Comparison of ENCODE assay signal across 9 cellular contexts in the genomic region with DNA sequence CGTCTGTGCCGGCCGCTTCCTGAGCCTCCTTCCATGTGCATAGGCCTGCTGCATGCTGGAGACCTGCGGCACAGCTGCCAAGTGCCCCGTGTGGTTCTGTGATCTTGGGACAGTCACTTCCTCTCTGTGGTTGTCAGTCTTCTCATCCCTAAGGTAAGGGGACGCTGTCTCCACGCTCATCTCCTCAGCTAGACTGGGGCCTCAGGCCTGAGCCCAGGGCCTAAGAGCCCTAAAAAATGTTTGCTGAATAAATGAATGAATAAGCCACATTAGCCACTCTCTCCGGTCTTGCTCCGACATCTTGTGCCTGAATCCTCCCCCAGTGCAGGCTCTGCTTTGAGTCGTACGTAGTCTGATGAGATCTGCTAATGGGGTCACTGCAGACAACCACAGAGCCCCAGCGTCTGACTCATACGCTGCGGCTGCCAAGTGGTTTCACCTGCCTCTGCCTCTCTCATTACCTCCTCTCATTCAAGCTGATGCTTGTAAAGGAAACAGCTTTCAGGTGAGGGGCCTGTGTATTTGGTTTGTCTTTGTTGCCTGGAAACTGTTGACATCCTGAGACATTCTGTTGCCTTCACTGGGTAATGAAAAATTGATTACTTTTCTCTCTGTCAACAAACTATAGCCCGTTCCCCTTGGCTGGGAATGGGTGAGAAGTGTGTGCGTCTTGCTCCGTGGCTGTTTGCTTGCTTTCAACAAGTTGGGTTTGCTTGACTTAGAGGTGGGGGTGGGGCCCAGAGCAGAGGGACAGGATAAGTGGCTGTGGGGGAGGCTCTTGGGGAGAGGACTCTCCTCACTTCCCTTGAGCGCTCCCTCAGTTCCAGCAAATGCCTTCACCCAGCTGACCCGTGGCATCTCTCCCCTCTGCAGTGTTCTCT. TPM values are rescaled to one million over a fixed set of nuclear protein-coding genes. Genes with fewer than 3 reads are reported as not detected.
A peak's percentile ranks its signal among the peaks of the same experiment; 100 is the strongest.
DNase-seq lines count a peak whose midpoint lies in the region; ATAC-seq, FAIRE-seq and TF ChIP-seq lines count a peak whose summit lies in the region.
"Had no signal": no experiment of that assay in that cellular context is flagged by ENCODE, and none has a peak within 500 bp of the region (broad histone marks: within the 10 kb centered on the region; RNA-seq: fewer than 3 reads in every experiment).

No MANE protein-coding gene starts in this region.

- H3K9me1 ChIP-seq in keratinocyte (ENCODE audit: control insufficient read depth, extremely low read depth, insufficient read depth, low read length): no peaks in the 10 kb centered on the region

- DNase-seq in NOMO-1 treated with DMSO at 0.1 percent for 48 hours (lab: John Stamatoyannopoulos, UW; ENCODE audit: unreplicated experiment): peak; percentile 21
- no peak for DNase-seq in NOMO-1 treated with dmso at 0.1 percent for 144 hours (lab: John Stamatoyannopoulos, UW; ENCODE audit: unreplicated experiment)
- DNase-seq in keratinocyte (ENCODE audit: low read depth, low spot score): no peak
- DNase-seq in stimulated activated CD4-positive, alpha-beta T cell treated with anti-CD3 and anti-CD28 coated beads, TNF-alpha, amount 100 ng/mL, for 4 hours (ENCODE audit: low read depth in 3 of 3): peak; percentile 42 to 76 (median 66)
- DNase-seq in NCI-H1048 (lab: John Stamatoyannopoulos, UW): no peak

- no peak for TF ChIP-seq CTCF in keratinocyte (optimal IDR thresholded peaks at IDR 0.05 in 1 of 3, IDR thresholded peaks at IDR 0.05 in 1 of 3, conservative IDR thresholded peaks at IDR 0.05 in 1 of 3; ENCODE audit: extremely low read depth in 1 of 3, insufficient read depth in 2 of 3, low read length in 3 of 3)

- no peaks in the 10 kb centered on the region for H3K27me3 Mint-ChIP-seq in activated T-helper 17 cell treated with anti-CD3 and anti-CD28 coated beads, Interleukin-2, amount 50 U/mL, for 72 hours

- H3K4me2 ChIP-seq in keratinocyte (ENCODE audit: control insufficient read depth, extremely low read depth, insufficient read depth, low read depth, low read length): peak overlapping the region; percentile 29

- H2AFZ ChIP-seq in keratinocyte (ENCODE audit: control insufficient read depth, low read length): no peak overlapping the region

- no peak overlapping the region for H3K4me3 ChIP-seq in keratinocyte (ENCODE audit: control insufficient read depth in 2 of 3, extremely low read depth in 1 of 3, insufficient read depth in 2 of 3, low read depth in 1 of 3, low read length in 3 of 3)

- H4K20me1 ChIP-seq in keratinocyte (ENCODE audit: control insufficient read depth, extremely low read depth, insufficient read depth, low read length): no peaks in the 10 kb centered on the region

- H3K4me1 ChIP-seq in keratinocyte (ENCODE audit: control insufficient read depth, extremely low read depth, insufficient read depth, low read length): peaks cover 26% of the 10 kb centered on the region

- no peaks in the 10 kb centered on the region for H3K27me3 ChIP-seq in keratinocyte (ENCODE audit: control insufficient read depth, extremely low read depth, insufficient read depth, low read length)

- peak overlapping the region; percentile 58 for H3K9ac ChIP-seq in keratinocyte (ENCODE audit: control insufficient read depth, extremely low read depth, insufficient read depth, low read length)

- peak overlapping the region; percentile 74 for H3K4me3 Mint-ChIP-seq in activated T-helper 17 cell treated with anti-CD3 and anti-CD28 coated beads, Interleukin-2, amount 50 U/mL, for 72 hours

- no peaks in the 10 kb centered on the region for H3K9me3 Mint-ChIP-seq in activated T-helper 17 cell treated with anti-CD3 and anti-CD28 coated beads, Interleukin-2, amount 50 U/mL, for 72 hours

- peak overlapping the region; percentile 69 for H3K27ac ChIP-seq in keratinocyte (ENCODE audit: control insufficient read depth, insufficient read depth, low read length)

- FAIRE-seq in keratinocyte (lab: Jason Lieb, UNC): peak; percentile 97
- FAIRE-seq: A204.1 had no signal

- H3K36me3 ChIP-seq in keratinocyte (ENCODE audit: control insufficient read depth in 2 of 2, extremely low read depth in 1 of 2, insufficient read depth in 2 of 2, low read length in 2 of 2): no peaks in the 10 kb centered on the region

- dilution Hi-C loops in keratinocyte (cut with MboI; ENCODE audit: extremely low pct_ligation_motif_present, low sequenced_read_pairs): no loop called here

- no peaks in the 10 kb centered on the region for H3K9me3 ChIP-seq in keratinocyte (ENCODE audit: control insufficient read depth, low read depth, low read length)

- H3K36me3 Mint-ChIP-seq in activated T-helper 17 cell treated with anti-CD3 and anti-CD28 coated beads, Interleukin-2, amount 50 U/mL, for 72 hours (ENCODE audit: low read depth): no peaks in the 10 kb centered on the region

- ATAC-seq in activated T-helper 17 cell treated with anti-CD3 and anti-CD28 coated beads, Interleukin-2, amount 50 U/mL, for 72 hours (replicated peaks): peak; percentile 96
- ATAC-seq in HG03342 (IDR thresholded peaks at IDR 0.05; ENCODE audit: unreplicated experiment): no peak

- peak overlapping the region; percentile 87 for H3K27ac Mint-ChIP-seq in activated T-helper 17 cell treated with anti-CD3 and anti-CD28 coated beads, Interleukin-2, amount 50 U/mL, for 72 hours

- no peaks in the 10 kb centered on the region for H3K79me2 ChIP-seq in keratinocyte (ENCODE audit: control insufficient read depth, insufficient read depth, low read length)

- peaks cover 15% of the 10 kb centered on the region for H3K4me1 Mint-ChIP-seq in activated T-helper 17 cell treated with anti-CD3 and anti-CD28 coated beads, Interleukin-2, amount 50 U/mL, for 72 hours

TF ChIP-seq in PFSK-1, 5 proteins besides CTCF, POLR2A, EP300 and RAD21:
- no peak for TF ChIP-seq POLR2AphosphoS5 (IDR thresholded peaks at IDR 0.05; ENCODE audit: low read depth, low read length)
- TF ChIP-seq, protein P1, sequence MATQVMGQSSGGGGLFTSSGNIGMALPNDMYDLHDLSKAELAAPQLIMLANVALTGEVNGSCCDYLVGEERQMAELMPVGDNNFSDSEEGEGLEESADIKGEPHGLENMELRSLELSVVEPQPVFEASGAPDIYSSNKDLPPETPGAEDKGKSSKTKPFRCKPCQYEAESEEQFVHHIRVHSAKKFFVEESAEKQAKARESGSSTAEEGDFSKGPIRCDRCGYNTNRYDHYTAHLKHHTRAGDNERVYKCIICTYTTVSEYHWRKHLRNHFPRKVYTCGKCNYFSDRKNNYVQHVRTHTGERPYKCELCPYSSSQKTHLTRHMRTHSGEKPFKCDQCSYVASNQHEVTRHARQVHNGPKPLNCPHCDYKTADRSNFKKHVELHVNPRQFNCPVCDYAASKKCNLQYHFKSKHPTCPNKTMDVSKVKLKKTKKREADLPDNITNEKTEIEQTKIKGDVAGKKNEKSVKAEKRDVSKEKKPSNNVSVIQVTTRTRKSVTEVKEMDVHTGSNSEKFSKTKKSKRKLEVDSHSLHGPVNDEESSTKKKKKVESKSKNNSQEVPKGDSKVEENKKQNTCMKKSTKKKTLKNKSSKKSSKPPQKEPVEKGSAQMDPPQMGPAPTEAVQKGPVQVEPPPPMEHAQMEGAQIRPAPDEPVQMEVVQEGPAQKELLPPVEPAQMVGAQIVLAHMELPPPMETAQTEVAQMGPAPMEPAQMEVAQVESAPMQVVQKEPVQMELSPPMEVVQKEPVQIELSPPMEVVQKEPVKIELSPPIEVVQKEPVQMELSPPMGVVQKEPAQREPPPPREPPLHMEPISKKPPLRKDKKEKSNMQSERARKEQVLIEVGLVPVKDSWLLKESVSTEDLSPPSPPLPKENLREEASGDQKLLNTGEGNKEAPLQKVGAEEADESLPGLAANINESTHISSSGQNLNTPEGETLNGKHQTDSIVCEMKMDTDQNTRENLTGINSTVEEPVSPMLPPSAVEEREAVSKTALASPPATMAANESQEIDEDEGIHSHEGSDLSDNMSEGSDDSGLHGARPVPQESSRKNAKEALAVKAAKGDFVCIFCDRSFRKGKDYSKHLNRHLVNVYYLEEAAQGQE (IDR thresholded peaks at IDR 0.05; ENCODE audit: insufficient read depth in 1 of 2, low read depth in 2 of 2, low read length in 2 of 2): no peak
- TF ChIP-seq SIN3A (IDR thresholded peaks at IDR 0.05; ENCODE audit: borderline replicate concordance, insufficient read depth, low read length): no peak
- TF ChIP-seq TAF1 (IDR thresholded peaks at IDR 0.05; ENCODE audit: borderline replicate concordance, insufficient read depth, low read length): no peak
- peak; percentile 18 for TF ChIP-seq FOXP2 (optimal IDR thresholded peaks at IDR 0.05; ENCODE audit: borderline replicate concordance, extremely low read depth, extremely low read length, insufficient read depth)

RNA-seq across cellular contexts. Expression of a gene that starts 15.9 kb away (rescaled TPM):
- 17,592 TPM for polyA plus RNA-seq in PFSK-1 (2012; ENCODE audit: insufficient read length, low read depth)
- 1,000 to 10,000 TPM; 1,985 to 2,291 TPM for total RNA-seq in activated T-helper 17 cell treated with anti-CD3 and anti-CD28 coated beads, Interleukin-2, amount 50 U/mL, for 72 hours
- 755 to 1,540 TPM (median 871 TPM) in 3 replicates for polyA plus RNA-seq in keratinocyte
- 595 TPM for polyA plus RNA-seq in keratinocyte (2011; ENCODE audit: low read depth)
- 677 and 1,303 TPM in 2 replicates for polyA plus RNA-seq in keratinocyte (2011; cell fraction: cytosol; rRNA removed)
- 236 and 257 TPM in 2 replicates for polyA plus RNA-seq in keratinocyte (2011; cell fraction: nucleus; rRNA removed)
- polyA plus RNA-seq in keratinocyte (2012; ENCODE audit: low replicate concordance): 2,151 and 2,215 TPM in 2 replicates
- 397 to 557 TPM (median 450 TPM) in 3 replicates for polyA minus RNA-seq in keratinocyte
- 4,077 TPM for polyA minus RNA-seq in keratinocyte (2011; cell fraction: cytosol; rRNA and poly(A)+ RNA removed)
- polyA minus RNA-seq in keratinocyte (2011; cell fraction: nucleus; rRNA and poly(A)+ RNA removed): 159 and 165 TPM in 2 replicates

RNA-seq across cellular contexts. Expression of a gene that starts 54.3 kb away (rescaled TPM):
- polyA plus RNA-seq in PFSK-1 (2012; ENCODE audit: insufficient read length, low read depth): 19.2 TPM
- total RNA-seq in activated T-helper 17 cell treated with anti-CD3 and anti-CD28 coated beads, Interleukin-2, amount 50 U/mL, for 72 hours: 10 to 100 TPM; 51.3 to 54.5 TPM
- 8.3 to 28.8 TPM (median 28.2 TPM) in 3 replicates for polyA plus RNA-seq in keratinocyte
- 4.1 TPM for polyA plus RNA-seq in keratinocyte (2011; ENCODE audit: low read depth)
- 8.5 and 9.4 TPM in 2 replicates for polyA plus RNA-seq in keratinocyte (2011; cell fraction: cytosol; rRNA removed)
- 19.7 and 27.7 TPM in 2 replicates for polyA plus RNA-seq in keratinocyte (2011; cell fraction: nucleus; rRNA removed)
- 1.4 and 20.5 TPM in 2 replicates for polyA plus RNA-seq in keratinocyte (2012; ENCODE audit: low replicate concordance)
- 3.5 to 29.8 TPM (median 12.2 TPM) in 3 replicates for polyA minus RNA-seq in keratinocyte
- 4.8 TPM for polyA minus RNA-seq in keratinocyte (2011; cell fraction: cytosol; rRNA and poly(A)+ RNA removed)
- 5.2 and 13.7 TPM in 2 replicates for polyA minus RNA-seq in keratinocyte (2011; cell fraction: nucleus; rRNA and poly(A)+ RNA removed)

Comparison
In these comparisons a context has a peak if more than half of its experiments do, and no peak if none do; other contexts are left out.
1. DNase-seq: peak in NOMO-1 treated with DMSO at 0.1 percent for 48 hours (single experiment) and stimulated activated CD4-positive, alpha-beta T cell treated with anti-CD3 and anti-CD28 coated beads, TNF-alpha, amount 100 ng/mL, for 4 hours (3 of 3); none in NOMO-1 treated with dmso at 0.1 percent for 144 hours (single experiment), keratinocyte (single experiment) and NCI-H1048 (single experiment).